31 cellular contexts compared by ENCODE assay signal in genomic region chr9:81268048-81268447, GRCh38.
DNase-seq lines count a peak whose midpoint lies in the region; ATAC-seq and TF ChIP-seq lines count a peak whose summit lies in the region.
"Had no signal": no experiment of that assay in that cellular context is flagged by ENCODE, and none has a peak within 500 bp of the region (broad histone marks: within the 10 kb centered on the region; RNA-seq: fewer than 3 reads in every experiment).

No MANE protein-coding gene starts in this region.

- no peak for ATAC-seq in HG03196 (IDR thresholded peaks at IDR 0.05; ENCODE audit: unreplicated experiment)
- ATAC-seq: A549; activated CD4-positive, CD25-positive, alpha-beta regulatory T cell treated with anti-CD3 and anti-CD28 coated beads, Interleukin-2, amount 50 U/mL, for 24 hours; effector memory CD8-positive, alpha-beta T cell; gastroesophageal sphincter; K562; mucosa of descending colon; Panc1; stimulated activated naive CD8-positive, alpha-beta T cell treated with anti-CD3 and anti-CD28 coated beads, Interleukin-15, Interleukin-2, amounts not matched to agents 100 U/mL and 50 U/mL, for 24 hours had no signal

- intact Hi-C loops in activated CD4-positive, alpha-beta memory T cell treated with anti-CD3 and anti-CD28 coated beads for 36 hours (cut with micrococcal nuclease) = no loop called here

- no peak overlapping the region for H3K4me3 Mint-ChIP-seq in activated CD4-positive, alpha-beta memory T cell treated with anti-CD3 and anti-CD28 coated beads for 36 hours
- H3K4me3 Mint-ChIP-seq: activated CD4-positive, alpha-beta memory T cell treated with anti-CD3 and anti-CD28 coated beads, Interleukin-2, amount 10 ng/mL, durations not matched to agents 7 days and 5 days; activated naive CD4-positive, alpha-beta T cell treated with anti-CD3 and anti-CD28 coated beads for 36 hours; CD4-positive, alpha-beta memory T cell; effector memory CD8-positive, alpha-beta T cell; nephron progenitor cell had no signal

- no peak overlapping the region for H3K4me3 ChIP-seq in choroid plexus epithelial cell (ENCODE audit: low read depth, low read length)
- H3K4me3 ChIP-seq: A549, coronary artery, gastroesophageal sphincter, K562, lung, mucosa of descending colon, testis had no signal

- H3K4me1 Mint-ChIP-seq in activated CD4-positive, alpha-beta memory T cell treated with anti-CD3 and anti-CD28 coated beads for 36 hours (ENCODE audit: low read depth) = no peaks in the 10 kb centered on the region
- H3K4me1 Mint-ChIP-seq: activated CD4-positive, alpha-beta memory T cell treated with anti-CD3 and anti-CD28 coated beads, Interleukin-2, amount 10 ng/mL, durations not matched to agents 7 days and 5 days; CD4-positive, alpha-beta memory T cell had no signal

- CTCF ChIA-PET in activated CD4-positive, alpha-beta memory T cell treated with anti-CD3 and anti-CD28 coated beads for 36 hours (lab: Charles Lee) = interaction anchor here (1.0 kb wide), 1 partner anchor 8 kb away, joined by 3 read pairs; no protein-coding TSS in a partner anchor

- no peak overlapping the region for H3K27ac Mint-ChIP-seq in activated CD4-positive, alpha-beta memory T cell treated with anti-CD3 and anti-CD28 coated beads for 36 hours
- H3K27ac Mint-ChIP-seq: activated CD4-positive, alpha-beta memory T cell treated with anti-CD3 and anti-CD28 coated beads, Interleukin-2, amount 10 ng/mL, durations not matched to agents 7 days and 5 days; activated naive CD4-positive, alpha-beta T cell treated with anti-CD3 and anti-CD28 coated beads for 36 hours; CD4-positive, alpha-beta memory T cell; effector memory CD8-positive, alpha-beta T cell had no signal

- peak; percentile 6 for DNase-seq in AG08396 (ENCODE audit: low spot score)
- peak; percentile 74 for DNase-seq in M059J (ENCODE audit: low read depth)
- peak; percentile 82 for DNase-seq in choroid plexus epithelial cell (ENCODE audit: low read depth)
- peak; percentile 84 for DNase-seq in iris pigment epithelial cell (ENCODE audit: low read depth)
- no peak for DNase-seq in activated CD4-positive, alpha-beta memory T cell treated with anti-CD3 and anti-CD28 coated beads for 36 hours
- no peak for DNase-seq in activated CD4-positive, CD25-positive, alpha-beta regulatory T cell treated with anti-CD3 and anti-CD28 coated beads, Interleukin-2, amount 50 U/mL, for 72 hours
- no peak for DNase-seq in T1000 (lab: John Stamatoyannopoulos, UW)
- DNase-seq: activated CD4-positive, alpha-beta memory T cell treated with anti-CD3 and anti-CD28 coated beads, Interleukin-2, amount 10 ng/mL, durations not matched to agents 7 days and 5 days; activated naive CD4-positive, alpha-beta T cell treated with anti-CD3 and anti-CD28 coated beads for 36 hours; amygdala; CD4-positive, alpha-beta memory T cell; effector memory CD8-positive, alpha-beta T cell; hippocampal formation; MM.1S; mucosa of descending colon; NCI-H2081; nephron progenitor cell; SHP77; small intestine; stimulated activated CD4-positive, alpha-beta T cell treated with anti-CD3 and anti-CD28 coated beads, Interleukin-1b, Interleukin-23, amount 100 ng/mL, for 48 hours; stimulated activated naive CD8-positive, alpha-beta T cell treated with anti-CD3 and anti-CD28 coated beads, Interleukin-15, Interleukin-2, amounts not matched to agents 100 U/mL and 50 U/mL, for 24 hours; T-helper 2 cell; testis had no signal

- no peak for TF ChIP-seq CTCF in choroid plexus epithelial cell (conservative IDR thresholded peaks at IDR 0.05; ENCODE audit: low read depth, low read length)

- H3K36me3 Mint-ChIP-seq in activated CD4-positive, alpha-beta memory T cell treated with anti-CD3 and anti-CD28 coated beads for 36 hours = no peaks in the 10 kb centered on the region
- H3K36me3 Mint-ChIP-seq: CD4-positive, alpha-beta memory T cell had no signal

- peaks cover 32% of the 10 kb centered on the region for H3K9me3 Mint-ChIP-seq in activated CD4-positive, alpha-beta memory T cell treated with anti-CD3 and anti-CD28 coated beads for 36 hours

- POLR2A ChIA-PET in activated CD4-positive, alpha-beta memory T cell treated with anti-CD3 and anti-CD28 coated beads for 36 hours (lab: Charles Lee) = no interaction called here

- H3K27me3 Mint-ChIP-seq in activated CD4-positive, alpha-beta memory T cell treated with anti-CD3 and anti-CD28 coated beads for 36 hours = no peaks in the 10 kb centered on the region
- H3K27me3 Mint-ChIP-seq: activated CD4-positive, alpha-beta memory T cell treated with anti-CD3 and anti-CD28 coated beads, Interleukin-2, amount 10 ng/mL, durations not matched to agents 7 days and 5 days; CD4-positive, alpha-beta memory T cell; effector memory CD8-positive, alpha-beta T cell had no signal

Comparison
In these comparisons a context has a peak if more than half of its experiments do, and no peak if none do; other contexts are left out.
1. DNase-seq: peak in AG08396 (single experiment), M059J (single experiment), choroid plexus epithelial cell (single experiment) and iris pigment epithelial cell (single experiment); none in activated CD4-positive, alpha-beta memory T cell treated with anti-CD3 and anti-CD28 coated beads for 36 hours (single experiment), activated CD4-positive, CD25-positive, alpha-beta regulatory T cell treated with anti-CD3 and anti-CD28 coated beads, Interleukin-2, amount 50 U/mL, for 72 hours (single experiment) and T1000 (single experiment).